In genomic region chrX:44898411-44899221, GRCh38 we compare ENCODE assay signal across 10 cellular contexts. TPM values are rescaled to one million over a fixed set of nuclear protein-coding genes. Genes with fewer than 3 reads are reported as not detected.
DNase-seq lines count a peak whose midpoint lies in the region; ATAC-seq and TF ChIP-seq lines count a peak whose summit lies in the region.
"Had no signal": no experiment of that assay in that cellular context is flagged by ENCODE, and none has a peak within 500 bp of the region (broad histone marks: within the 10 kb centered on the region; RNA-seq: fewer than 3 reads in every experiment).

No MANE protein-coding gene starts in this region.

- H3K27me3 ChIP-seq in Caco-2 (replicated peaks; ENCODE audit: control insufficient read depth, insufficient read depth, low read length), result no peaks in the 10 kb centered on the region
- H3K27me3 ChIP-seq: thyroid gland had no signal

- H3K36me3 ChIP-seq in Caco-2 (ENCODE audit: control insufficient read depth, insufficient read depth, low read length), result no peaks in the 10 kb centered on the region
- H3K36me3 ChIP-seq: thyroid gland had no signal

- ATAC-seq in GM21786 (IDR thresholded peaks at IDR 0.05; ENCODE audit: unreplicated experiment), result peak; percentile 43

- H3K4me3 Mint-ChIP-seq in Caco-2 (ENCODE audit: unreplicated experiment) (peak overlapping the region; percentile 22), glutamatergic neuron (ENCODE audit: unreplicated experiment) (peak overlapping the region; percentile 38), Calu3 (ENCODE audit: low read depth, unreplicated experiment) (no peak overlapping the region)

- DNase-seq in Caco-2 (peak in 1 of 2 experiments; percentile 7), SHP77 (lab: John Stamatoyannopoulos, UW) (peak; percentile 21 to 45), glutamatergic neuron (no peak), NCI-H1092 (lab: John Stamatoyannopoulos, UW) (no peak), Calu3 (no peak), SKM-1 treated with dmso at 0.1 percent for 144 hours (lab: John Stamatoyannopoulos, UW; ENCODE audit: unreplicated experiment) (no peak)
- no peak for DNase-seq in activated CD8-positive, alpha-beta memory T cell treated with anti-CD3 and anti-CD28 coated beads, Interleukin-2, amount 50 U/mL, for 48 hours

- CTCF ChIA-PET in Caco-2 (lab: Charles Lee) (no interaction called here), Calu3 (lab: Charles Lee) (interaction anchor here (0.8 kb wide), 1 partner anchor 15 kb away, joined by 5 read pairs; no protein-coding TSS in a partner anchor)

- POLR2A ChIA-PET in Caco-2 (lab: Charles Lee), result interaction anchor here (0.6 kb wide), 1 partner anchor 26 kb away, joined by 5 read pairs; the partner anchor contains the start of gene KDM6A

- TF ChIP-seq CTCF in Caco-2 (IDR thresholded peaks at IDR 0.05; ENCODE audit: insufficient read depth in 1 of 2, low read depth in 1 of 2, low read length in 1 of 2, severe bottlenecking in 1 of 2, unreplicated experiment in 1 of 2), result no peak
- TF ChIP-seq CTCF in glutamatergic neuron (IDR thresholded peaks at IDR 0.05; ENCODE audit: partially characterized antibody, unreplicated experiment), result no peak
- no peak for TF ChIP-seq CTCF in Calu3 (IDR thresholded peaks at IDR 0.05; ENCODE audit: unreplicated experiment)

- H3K4me1 Mint-ChIP-seq in Caco-2 (ENCODE audit: low read depth, unreplicated experiment) (peaks cover 12% of the 10 kb centered on the region), glutamatergic neuron (ENCODE audit: low read depth, unreplicated experiment) (peaks cover 13% of the 10 kb centered on the region), Calu3 (ENCODE audit: low read depth, unreplicated experiment) (peaks cover 34% of the 10 kb centered on the region)

- H3K9me3 Mint-ChIP-seq in Caco-2 (ENCODE audit: unreplicated experiment), result no peaks in the 10 kb centered on the region
- H3K9me3 Mint-ChIP-seq in glutamatergic neuron (ENCODE audit: unreplicated experiment), result peaks cover 6% of the 10 kb centered on the region
- no peaks in the 10 kb centered on the region for H3K9me3 Mint-ChIP-seq in Calu3 (ENCODE audit: low read depth, unreplicated experiment)

- no peaks in the 10 kb centered on the region for H3K4me1 ChIP-seq in Caco-2

- no peaks in the 10 kb centered on the region for H3K27me3 Mint-ChIP-seq in Caco-2 (ENCODE audit: insufficient read depth, unreplicated experiment)
- peaks cover 2% of the 10 kb centered on the region for H3K27me3 Mint-ChIP-seq in glutamatergic neuron (ENCODE audit: unreplicated experiment)
- H3K27me3 Mint-ChIP-seq in Calu3 (ENCODE audit: unreplicated experiment), result no peaks in the 10 kb centered on the region

- H3K36me3 Mint-ChIP-seq in Caco-2 (ENCODE audit: insufficient read depth, unreplicated experiment) (peaks cover 5% of the 10 kb centered on the region), glutamatergic neuron (ENCODE audit: unreplicated experiment) (no peaks in the 10 kb centered on the region), Calu3 (ENCODE audit: insufficient read depth, unreplicated experiment) (peaks cover 15% of the 10 kb centered on the region)

- H3K9me3 ChIP-seq in Caco-2, result no peaks in the 10 kb centered on the region
- H3K9me3 ChIP-seq: thyroid gland had no signal

- BruUV-seq in Caco-2 (replicated peaks; lab: Mats Ljungman, UMichigan), result no TSS peak
- no TSS peak for BruUV-seq in Calu3 (replicated peaks; lab: Mats Ljungman, UMichigan)

- H3K4me3 ChIP-seq in Caco-2 (ENCODE audit: low read depth, low read length), result no peak overlapping the region
- H3K4me3 ChIP-seq: thyroid gland had no signal

- H3K27ac Mint-ChIP-seq in Caco-2 (ENCODE audit: unreplicated experiment) (no peak overlapping the region), glutamatergic neuron (ENCODE audit: unreplicated experiment) (peak overlapping the region; percentile 76), Calu3 (ENCODE audit: unreplicated experiment) (no peak overlapping the region)

- intact Hi-C loops in Caco-2 (cut with micrococcal nuclease; ENCODE audit: unreplicated experiment), result no loop called here
- intact Hi-C loops in Calu3 (cut with micrococcal nuclease; ENCODE audit: unreplicated experiment), result no loop called here

RNA-seq across cellular contexts. Expression of gene KDM6A, which starts 25.6 kb away (rescaled TPM):
- 34.2 and 44.1 TPM in 2 replicates for total RNA-seq in Caco-2 (2022)
- total RNA-seq in glutamatergic neuron (ENCODE audit: unreplicated experiment), result 26.5 TPM
- 40.4 and 42.8 TPM in 2 replicates for total RNA-seq in Calu3 (2022)

RNA-seq across cellular contexts. Expression of gene DUSP21, which starts 54.8 kb away (rescaled TPM):
- not detected in 2 replicates for total RNA-seq in Caco-2 (2022)
- total RNA-seq in glutamatergic neuron (ENCODE audit: unreplicated experiment), result not detected
- not detected in 2 replicates for total RNA-seq in Calu3 (2022)
- total RNA-seq: pulmonary artery endothelial cell, thyroid gland had no signal

Comparison
In these comparisons a context has a peak if more than half of its experiments do, and no peak if none do; other contexts are left out.
1. DNase-seq: peak in SHP77 (2 of 2); none in glutamatergic neuron (single experiment), NCI-H1092 (single experiment), activated CD8-positive, alpha-beta memory T cell treated with anti-CD3 and anti-CD28 coated beads, Interleukin-2, amount 50 U/mL, for 48 hours (single experiment), Calu3 (single experiment) and SKM-1 treated with dmso at 0.1 percent for 144 hours (single experiment).